Comparison of ENCODE assay signal across 25 cellular contexts in genomic region chr5:119789411-119790117, GRCh38.
"Had no signal": no experiment of that assay in that cellular context is flagged by ENCODE, and none has a peak within 500 bp of the region (broad histone marks: within the 10 kb centered on the region; RNA-seq: fewer than 3 reads in every experiment).

No MANE protein-coding gene starts in this region.

- H3K79me2 ChIP-seq: hepatocyte had no signal

- H3K4me1 Mint-ChIP-seq: activated T-helper 17 cell treated with anti-CD3 and anti-CD28 coated beads, Interleukin-2, amount 50 U/mL, for 72 hours; central memory CD8-positive, alpha-beta T cell; neural crest cell had no signal

- H3K27me3 ChIP-seq: adrenal gland, breast epithelium, dorsolateral prefrontal cortex, esophagus muscularis mucosa, hepatocyte, right atrium auricular region, upper lobe of left lung had no signal

- H3K4me2 ChIP-seq: hepatocyte had no signal

- H3K36me3 Mint-ChIP-seq: activated naive CD8-positive, alpha-beta T cell had no signal

- H3K4me3 Mint-ChIP-seq: activated naive CD8-positive, alpha-beta T cell; activated T-cell treated with anti-CD3 and anti-CD28 coated beads, Interleukin-2, amount 50 U/mL, for 24 hours; activated T-helper 17 cell treated with anti-CD3 and anti-CD28 coated beads, Interleukin-2, amount 50 U/mL, for 72 hours; central memory CD8-positive, alpha-beta T cell; effector memory CD8-positive, alpha-beta T cell; neural crest cell had no signal

- H2AFZ ChIP-seq: hepatocyte had no signal

- H3K4me3 ChIP-seq: adrenal gland, breast epithelium, dorsolateral prefrontal cortex, esophagus muscularis mucosa, hepatocyte, prostate gland, right atrium auricular region, upper lobe of left lung had no signal

- H3K9me3 Mint-ChIP-seq: activated T-cell treated with anti-CD3 and anti-CD28 coated beads, Interleukin-2, amount 50 U/mL, for 24 hours; activated T-helper 17 cell treated with anti-CD3 and anti-CD28 coated beads, Interleukin-2, amount 50 U/mL, for 72 hours; central memory CD8-positive, alpha-beta T cell; neural crest cell had no signal

- H3K36me3 ChIP-seq: adrenal gland, breast epithelium, esophagus muscularis mucosa, prostate gland, right atrium auricular region, upper lobe of left lung had no signal

- H3K4me1 ChIP-seq: adrenal gland, breast epithelium, esophagus muscularis mucosa, prostate gland, upper lobe of left lung had no signal

- H3K9me3 ChIP-seq: adrenal gland, breast epithelium, esophagus muscularis mucosa, prostate gland, right atrium auricular region, upper lobe of left lung had no signal

- H3K27ac ChIP-seq: adrenal gland, breast epithelium, dorsolateral prefrontal cortex, esophagus muscularis mucosa, hepatocyte, prostate gland, right atrium auricular region, upper lobe of left lung had no signal

- H3K27ac Mint-ChIP-seq: activated naive CD8-positive, alpha-beta T cell; activated T-cell treated with anti-CD3 and anti-CD28 coated beads, Interleukin-2, amount 50 U/mL, for 24 hours; activated T-helper 17 cell treated with anti-CD3 and anti-CD28 coated beads, Interleukin-2, amount 50 U/mL, for 72 hours; effector memory CD8-positive, alpha-beta T cell had no signal

- DNase-seq: activated CD4-positive, alpha-beta T cell treated with anti-CD3 and anti-CD28 coated beads, Interleukin-2, amount 50 U/mL, for 4 hours; activated CD8-positive, alpha-beta memory T cell treated with anti-CD3 and anti-CD28 coated beads for 24 hours; activated CD8-positive, alpha-beta memory T cell treated with anti-CD3 and anti-CD28 coated beads, Interleukin-2, amount 50 U/mL, for 4 hours; activated T-cell treated with anti-CD3 and anti-CD28 coated beads, Interleukin-2, amount 50 U/mL, for 24 hours; adrenal gland; dorsolateral prefrontal cortex; effector memory CD8-positive, alpha-beta T cell; glutamatergic neuron; kidney glomerular epithelial cell; left ventricle myocardium superior; mammary epithelial cell; midbrain; stimulated activated CD4-positive, alpha-beta T cell treated with anti-CD3 and anti-CD28 coated beads, Interleukin-12 subunit alpha, Interleukin-12 subunit beta, amount 100 ng/mL, for 4 hours; stimulated activated CD4-positive, alpha-beta T cell treated with anti-CD3 and anti-CD28 coated beads, Interleukin-4, amount 100 ng/mL, for 4 hours; stimulated activated naive CD8-positive, alpha-beta T cell treated with anti-CD3 and anti-CD28 coated beads, Interleukin-15, Interleukin-2, amounts not matched to agents 100 U/mL and 50 U/mL, for 24 hours; upper lobe of left lung had no signal

- H3K27me3 Mint-ChIP-seq: activated T-cell treated with anti-CD3 and anti-CD28 coated beads, Interleukin-2, amount 50 U/mL, for 24 hours; central memory CD8-positive, alpha-beta T cell; effector memory CD8-positive, alpha-beta T cell had no signal
